In the genomic region with DNA sequence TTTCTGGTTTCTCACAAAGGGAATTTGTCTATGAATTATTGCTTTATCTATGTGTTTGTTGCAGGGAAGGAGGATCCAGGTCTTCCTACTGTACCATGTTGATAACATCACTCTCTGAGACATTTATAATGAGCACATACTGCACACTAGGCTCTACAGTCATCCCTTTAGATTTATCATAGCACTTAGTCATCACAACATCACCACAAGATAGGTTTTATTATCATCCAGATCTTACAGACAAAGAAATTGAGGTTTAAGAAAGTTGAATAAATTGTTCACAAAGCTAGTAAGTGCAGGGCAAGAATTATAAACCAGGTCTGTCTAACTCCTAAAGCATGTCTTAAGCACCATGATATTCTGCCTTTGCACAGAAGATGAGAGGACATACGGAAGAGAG, we compare ENCODE assay signal across 17 cellular contexts.
DNase-seq lines count a peak whose midpoint lies in the region; ATAC-seq and TF ChIP-seq lines count a peak whose summit lies in the region.
"Had no signal": no experiment of that assay in that cellular context is flagged by ENCODE, and none has a peak within 500 bp of the region (broad histone marks: within the 10 kb centered on the region; RNA-seq: fewer than 3 reads in every experiment).

No MANE protein-coding gene starts in this region.

- 90% methylated on average over 1 of the region's 1 CpG for WGBS in right lobe of liver (ENCODE audit: insufficient coverage, low coverage, low lambda C conversion rate, missing lambda C conversion rate)
- 81 to 90% (median 86%) methylated on average over 1 of the region's 1 CpG for WGBS in adrenal gland, 4 donors

- H3K4me1 ChIP-seq in right lobe of liver (no peaks in the 10 kb centered on the region), adrenal gland (replicated peaks in 1 of 2) (no peaks in the 10 kb centered on the region)

- H3K36me3 ChIP-seq in right lobe of liver (no peaks in the 10 kb centered on the region), adrenal gland (replicated peaks in 1 of 2) (no peaks in the 10 kb centered on the region)

- ATAC-seq in GM18861 (IDR thresholded peaks at IDR 0.05; ENCODE audit: unreplicated experiment), result no peak
- ATAC-seq in sciatic nerve, result no peak
- no peak for ATAC-seq in right lobe of liver
- ATAC-seq: K562 had no signal

- H3K27me3 ChIP-seq in right lobe of liver, result no peaks in the 10 kb centered on the region
- H3K27me3 ChIP-seq in adrenal gland, result no peaks in the 10 kb centered on the region

- H3K27ac ChIP-seq in angular gyrus (ENCODE audit: low read depth, low read length) (peak overlapping the region; percentile 2), right lobe of liver (no peak overlapping the region), adrenal gland (no peak overlapping the region)

- TF ChIP-seq CTCF in right lobe of liver (IDR thresholded peaks at IDR 0.05) (no peak), adrenal gland (IDR thresholded peaks at IDR 0.05) (no peak)

- intact Hi-C loops in sciatic nerve (cut with DNase I) (no loop called here), right lobe of liver (cut with DNase I) (no loop called here), adrenal gland (cut with DNase I) (no loop called here)

- TF ChIP-seq POLR2A in right lobe of liver (IDR thresholded peaks at IDR 0.05) (no peak), adrenal gland (IDR thresholded peaks at IDR 0.05) (no peak)

- no peaks in the 10 kb centered on the region for H3K9me3 ChIP-seq in right lobe of liver
- H3K9me3 ChIP-seq in adrenal gland (replicated peaks in 1 of 3), result peaks cover 0 to 5% (median 0%) of the 10 kb centered on the region in 3 donors

- DNase-seq in A172 (ENCODE audit: low spot score) (peak; percentile 39), ELR (ENCODE audit: low read depth) (peak; percentile 22), RPMI7951 (ENCODE audit: low read depth) (peak; percentile 2), sciatic nerve (ENCODE audit: low spot score) (no peak), right lobe of liver (no peak), adrenal gland (no peak)
- DNase-seq: 8988T; ACHN; C1 segment of cervical spinal cord; Calu3; CD4-positive, alpha-beta T cell; DMS79; GF-D8; H7 had no signal

- H3K4me3 ChIP-seq in right lobe of liver (no peak overlapping the region), adrenal gland (no peak overlapping the region)
- H3K4me3 ChIP-seq: K562 had no signal

Comparison
In these comparisons a context has a peak if more than half of its experiments do, and no peak if none do; other contexts are left out.
1. DNase-seq: peak in A172 (single experiment), ELR (single experiment) and RPMI7951 (single experiment); none in sciatic nerve (single experiment), right lobe of liver (0 of 3) and adrenal gland (0 of 7).